ENCODE assay signal across 9 cellular contexts in the genomic region with DNA sequence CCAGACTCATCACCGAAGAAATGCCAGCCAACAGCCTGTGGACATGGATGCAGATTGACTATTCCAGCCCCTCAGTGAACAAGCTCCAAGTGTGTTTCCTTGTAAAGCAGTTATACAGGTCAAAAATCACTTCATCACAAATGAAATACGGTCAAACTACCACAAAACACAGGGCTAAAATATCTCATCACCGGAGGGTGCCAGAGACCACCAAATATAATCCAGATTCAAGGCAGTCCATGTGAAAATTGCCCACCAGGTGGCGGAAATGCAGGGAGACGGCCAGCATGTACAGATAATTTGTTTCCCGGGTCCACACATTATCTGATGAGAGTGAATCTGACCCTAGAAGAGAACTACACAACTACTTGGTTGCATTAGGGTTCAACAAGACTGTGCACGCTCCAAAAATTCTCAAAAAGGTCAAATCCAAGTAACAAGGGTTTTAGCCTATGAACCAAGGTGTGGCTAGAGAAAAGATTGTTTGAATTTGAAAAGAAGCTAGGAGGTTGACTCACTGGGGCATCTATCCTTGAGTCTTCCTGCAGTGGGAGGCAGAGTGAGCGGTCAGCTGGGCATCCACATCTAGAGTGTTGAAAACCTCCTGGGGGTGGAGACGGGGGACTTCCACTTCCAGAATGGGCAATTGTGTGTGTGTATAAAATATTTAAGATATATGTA.
A peak's percentile ranks its signal among the peaks of the same experiment; 100 is the strongest.
DNase-seq lines count a peak whose midpoint lies in the region; ATAC-seq and TF ChIP-seq lines count a peak whose summit lies in the region.
"Had no signal": no experiment of that assay in that cellular context is flagged by ENCODE, and none has a peak within 500 bp of the region (broad histone marks: within the 10 kb centered on the region; RNA-seq: fewer than 3 reads in every experiment).

No MANE protein-coding gene starts in this region.

- H3K27ac ChIP-seq in SK-N-MC = no peak overlapping the region

- H3K27ac Mint-ChIP-seq in activated naive CD4-positive, alpha-beta T cell treated with anti-CD3 and anti-CD28 coated beads, Interleukin-2, amount 50 U/mL, for 72 hours = no peak overlapping the region
- H3K27ac Mint-ChIP-seq: dendritic cell treated with granulocyte-macrophage colony-stimulating factor and Interleukin-4, amounts not matched to agents 40 ng/mL and 50 ng/mL, for 4 days had no signal

- H3K9me3 Mint-ChIP-seq in activated naive CD4-positive, alpha-beta T cell treated with anti-CD3 and anti-CD28 coated beads, Interleukin-2, amount 50 U/mL, for 72 hours = no peaks in the 10 kb centered on the region
- H3K9me3 Mint-ChIP-seq: dendritic cell treated with granulocyte-macrophage colony-stimulating factor and Interleukin-4, amounts not matched to agents 40 ng/mL and 50 ng/mL, for 4 days had no signal

- no peaks in the 10 kb centered on the region for H3K36me3 ChIP-seq in SK-N-MC (ENCODE audit: insufficient read depth, low read length)

- TF ChIP-seq CTCF in retinal pigment epithelial cell (conservative IDR thresholded peaks at IDR 0.05; ENCODE audit: low read depth, low read length) = peak; percentile 90

- H3K36me3 Mint-ChIP-seq in activated naive CD4-positive, alpha-beta T cell treated with anti-CD3 and anti-CD28 coated beads, Interleukin-2, amount 50 U/mL, for 72 hours = peaks cover 5 to 6% of the 10 kb centered on the region in 2 donors

- intact Hi-C loops in Right ventricle myocardium superior (cut with DNase I) = loop anchor here (2.0 to 10.0 kb wide), 5 partner anchors 112 to 497 kb away; no protein-coding TSS in a partner anchor

- ATAC-seq in activated naive CD4-positive, alpha-beta T cell treated with anti-CD3 and anti-CD28 coated beads, Interleukin-2, amount 50 U/mL, for 72 hours = peak; percentile 56 to 61
- ATAC-seq in Right ventricle myocardium superior (ENCODE audit: poor library complexity) (peak; percentile 78), HG03521 (IDR thresholded peaks at IDR 0.05; ENCODE audit: unreplicated experiment) (no peak), GM18502 (IDR thresholded peaks at IDR 0.05; ENCODE audit: poor library complexity, unreplicated experiment) (no peak)

- H3K4me3 ChIP-seq in SK-N-MC (no peak overlapping the region), retinal pigment epithelial cell (ENCODE audit: low read length) (no peak overlapping the region)

- H3K9ac ChIP-seq in SK-N-MC (ENCODE audit: insufficient read length) = no peak overlapping the region

- no peaks in the 10 kb centered on the region for H3K9me3 ChIP-seq in SK-N-MC (ENCODE audit: low read depth, low read length)

- DNase-seq in DMS79 (lab: John Stamatoyannopoulos, UW) (peak; percentile 29), M059J (ENCODE audit: low read depth) (peak; percentile 47), SK-N-MC (ENCODE audit: low read depth, low spot score) (peak; percentile 51), Right ventricle myocardium superior (peak; percentile 70), retinal pigment epithelial cell (ENCODE audit: low read depth) (peak; percentile 29)
- DNase-seq in activated naive CD4-positive, alpha-beta T cell treated with anti-CD3 and anti-CD28 coated beads, Interleukin-2, amount 50 U/mL, for 72 hours (ENCODE audit: low spot score in 2 of 2) = peak in 1 of 2 donors; percentile 71

Comparison
In these comparisons a context has a peak if more than half of its experiments do, and no peak if none do; other contexts are left out.
1. ATAC-seq: peak in activated naive CD4-positive, alpha-beta T cell treated with anti-CD3 and anti-CD28 coated beads, Interleukin-2, amount 50 U/mL, for 72 hours (2 of 2) and Right ventricle myocardium superior (single experiment); none in HG03521 (single experiment) and GM18502 (single experiment).